In genomic region chr14:98022541-98023520, GRCh38 we compare ENCODE assay signal across 22 cellular contexts.
A peak's percentile ranks its signal among the peaks of the same experiment; 100 is the strongest.
DNase-seq lines count a peak whose midpoint lies in the region; ATAC-seq and TF ChIP-seq lines count a peak whose summit lies in the region.
"Had no signal": no experiment of that assay in that cellular context is flagged by ENCODE, and none has a peak within 500 bp of the region (broad histone marks: within the 10 kb centered on the region; RNA-seq: fewer than 3 reads in every experiment).

No MANE protein-coding gene starts in this region.

- H2AFZ ChIP-seq in neural progenitor cell (replicated peaks), result no peak overlapping the region

- H3K4me3 Mint-ChIP-seq in neural progenitor cell, result no peak overlapping the region
- H3K4me3 Mint-ChIP-seq: B cell, CD14-positive monocyte had no signal

- H3K27me3 ChIP-seq in H7 (ENCODE audit: control insufficient read depth, insufficient read depth, low read length) (no peaks in the 10 kb centered on the region), NT2/D1 (ENCODE audit: insufficient read depth, insufficient read length) (no peaks in the 10 kb centered on the region), esophagus muscularis mucosa (peaks cover 0 to 6% (median 0%) of the 10 kb centered on the region in 4 donors), neural progenitor cell (no peaks in the 10 kb centered on the region), suprapubic skin (no peaks in the 10 kb centered on the region)
- H3K27me3 ChIP-seq: SJCRH30 had no signal

- H3K4me2 ChIP-seq in neural progenitor cell, result peak overlapping the region; percentile 60
- H3K4me2 ChIP-seq: A549, KMS-11 had no signal

- H3F3A ChIP-seq in neural progenitor cell (ENCODE audit: low read depth), result peaks cover 11% of the 10 kb centered on the region

- no peak for TF ChIP-seq POLR2A in esophagus muscularis mucosa (IDR thresholded peaks at IDR 0.05; ENCODE audit: low read depth)
- no peak for TF ChIP-seq POLR2A in suprapubic skin (IDR thresholded peaks at IDR 0.05)

- H4K20me1 ChIP-seq in neural progenitor cell (ENCODE audit: low read depth), result no peaks in the 10 kb centered on the region

- TF ChIP-seq CTCF in esophagus muscularis mucosa (IDR thresholded peaks at IDR 0.05), result no peak
- TF ChIP-seq CTCF in neural progenitor cell (IDR thresholded peaks at IDR 0.05), result no peak
- TF ChIP-seq CTCF in suprapubic skin (IDR thresholded peaks at IDR 0.05), result no peak

- no peaks in the 10 kb centered on the region for H3K36me3 Mint-ChIP-seq in neural progenitor cell
- H3K36me3 Mint-ChIP-seq: CD14-positive monocyte had no signal

- 48% methylated on average over 11 of the region's 11 CpGs for WGBS in esophagus muscularis mucosa
- 78% methylated on average over 9 of the region's 11 CpGs for WGBS in suprapubic skin

- H3K27me3 Mint-ChIP-seq in neural progenitor cell (ENCODE audit: insufficient read depth, low read depth), result no peaks in the 10 kb centered on the region
- H3K27me3 Mint-ChIP-seq: B cell had no signal

- H3K9me3 ChIP-seq in NT2/D1 (ENCODE audit: insufficient read depth, low read length), result no peaks in the 10 kb centered on the region
- no peaks in the 10 kb centered on the region for H3K9me3 ChIP-seq in esophagus muscularis mucosa
- H3K9me3 ChIP-seq in neural progenitor cell (ENCODE audit: low read depth), result no peaks in the 10 kb centered on the region
- no peaks in the 10 kb centered on the region for H3K9me3 ChIP-seq in suprapubic skin
- H3K9me3 ChIP-seq: A549, SJCRH30 had no signal

- H3K4me1 ChIP-seq in NT2/D1 (ENCODE audit: insufficient read depth, insufficient read length) (no peaks in the 10 kb centered on the region), esophagus muscularis mucosa (no peaks in the 10 kb centered on the region), neural progenitor cell (peaks cover 14% of the 10 kb centered on the region), suprapubic skin (no peaks in the 10 kb centered on the region)
- H3K4me1 ChIP-seq: A549, SJCRH30 had no signal

- H3K79me2 ChIP-seq in neural progenitor cell (ENCODE audit: low read depth), result no peaks in the 10 kb centered on the region

- H3K9me3 Mint-ChIP-seq in neural progenitor cell, result no peaks in the 10 kb centered on the region

- H3K27ac ChIP-seq in esophagus muscularis mucosa (replicated peaks in 1 of 4) (no peak overlapping the region), neural progenitor cell (no peak overlapping the region), suprapubic skin (no peak overlapping the region)
- H3K27ac ChIP-seq: A549, KMS-11, SJCRH30 had no signal

- H3K4me3 ChIP-seq in H7 (ENCODE audit: insufficient read depth, low read depth, low read length), result no peak overlapping the region
- H3K4me3 ChIP-seq in NT2/D1 (ENCODE audit: insufficient read length, low read depth), result no peak overlapping the region
- no peak overlapping the region for H3K4me3 ChIP-seq in esophagus muscularis mucosa
- no peak overlapping the region for H3K4me3 ChIP-seq in neural progenitor cell
- H3K4me3 ChIP-seq in suprapubic skin, result no peak overlapping the region
- H3K4me3 ChIP-seq: A549, GM12878, SJCRH30 had no signal

- no peak overlapping the region for H3K27ac Mint-ChIP-seq in neural progenitor cell
- H3K27ac Mint-ChIP-seq: B cell, CD14-positive monocyte had no signal

- H3K36me3 ChIP-seq in H7 (replicated peaks; ENCODE audit: control insufficient read depth, insufficient read depth, low read length) (no peaks in the 10 kb centered on the region), NT2/D1 (ENCODE audit: insufficient read depth, insufficient read length, low read length) (no peaks in the 10 kb centered on the region), esophagus muscularis mucosa (no peaks in the 10 kb centered on the region), neural progenitor cell (no peaks in the 10 kb centered on the region), suprapubic skin (no peaks in the 10 kb centered on the region)
- H3K36me3 ChIP-seq: SJCRH30 had no signal

- H3K9ac ChIP-seq in NT2/D1 (ENCODE audit: insufficient read length, low read depth) (peak overlapping the region; percentile 2), neural progenitor cell (no peak overlapping the region)
- H3K9ac ChIP-seq: KMS-11 had no signal

- intact Hi-C loops in esophagus muscularis mucosa (cut with DNase I), result no loop called here

- peaks cover 10% of the 10 kb centered on the region for H3K4me1 Mint-ChIP-seq in neural progenitor cell
- H3K4me1 Mint-ChIP-seq: B cell, CD14-positive monocyte had no signal

- DNase-seq in H7 (peak; percentile 53), NT2/D1 (ENCODE audit: low read depth, low spot score) (peak; percentile 13), esophagus muscularis mucosa (ENCODE audit: extremely low spot score) (peak; percentile 81), neural progenitor cell (ENCODE audit: low spot score) (peak; percentile 81), T-helper 2 cell (no peak), foreskin melanocyte (no peak), suprapubic skin (ENCODE audit: low spot score in 2 of 2) (no peak)
- DNase-seq: DMS53, IMR-90, NCI-H1092 treated with DMSO at 0.1 percent for 48 hours, NCI-H2029, NCI-H345, NCI-H524, OCI-M1, SJCRH30 had no signal

- no peak for ATAC-seq in HG02610 (IDR thresholded peaks at IDR 0.05; ENCODE audit: unreplicated experiment)
- ATAC-seq: A549, GM12878, HCT116 had no signal

- TF ChIP-seq EP300 in esophagus muscularis mucosa (IDR thresholded peaks at IDR 0.05), result no peak
- no peak for TF ChIP-seq EP300 in suprapubic skin (IDR thresholded peaks at IDR 0.05)

Comparison
In these comparisons a context has a peak if more than half of its experiments do, and no peak if none do; other contexts are left out.
1. DNase-seq: peak in H7 (single experiment), NT2/D1 (single experiment), esophagus muscularis mucosa (single experiment) and neural progenitor cell (single experiment); none in T-helper 2 cell (0 of 5), foreskin melanocyte (single experiment) and suprapubic skin (0 of 2).